In the genomic region with DNA sequence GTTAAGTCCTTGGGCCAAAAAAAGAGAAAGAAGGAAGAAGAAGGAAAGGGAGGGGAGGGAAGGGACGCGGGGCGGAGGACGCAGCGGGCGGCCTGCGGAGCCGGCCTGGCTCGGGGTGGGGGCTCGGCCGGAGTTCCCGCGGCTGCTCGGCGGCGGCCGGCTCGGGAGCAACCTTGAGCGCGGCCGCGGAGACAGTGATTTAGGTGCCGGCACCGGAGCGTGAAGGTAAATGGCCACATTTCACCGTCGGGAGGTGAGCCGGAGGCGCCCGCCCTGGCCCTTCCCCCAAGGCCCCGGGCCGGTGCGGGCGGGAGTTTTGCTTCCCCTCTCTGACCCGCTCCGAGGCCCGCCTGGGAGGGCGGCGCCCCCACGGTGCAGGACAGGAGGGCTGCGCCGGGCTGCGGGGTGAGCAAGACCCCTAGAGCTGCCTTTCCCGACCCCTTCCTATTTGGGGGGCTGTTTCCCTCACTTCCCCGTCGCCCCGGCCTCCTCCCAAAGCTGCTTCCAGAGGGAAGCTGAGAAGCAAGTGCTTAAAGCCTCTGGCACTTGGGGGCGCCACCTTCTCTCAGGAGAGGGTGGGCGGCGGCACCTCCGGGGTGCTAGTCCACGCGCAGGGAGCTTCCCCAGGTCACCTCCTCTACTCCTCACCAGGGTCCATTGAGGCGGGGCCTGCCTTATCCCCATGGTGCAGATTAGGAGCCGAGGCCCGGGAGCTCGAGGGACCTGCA, we compare ENCODE assay signal across 9 cellular contexts. TPM values are rescaled to one million over a fixed set of nuclear protein-coding genes. Genes with fewer than 3 reads are reported as not detected.
DNase-seq lines count a peak whose midpoint lies in the region; ATAC-seq and TF ChIP-seq lines count a peak whose summit lies in the region.
"Had no signal": no experiment of that assay in that cellular context is flagged by ENCODE, and none has a peak within 500 bp of the region (broad histone marks: within the 10 kb centered on the region; RNA-seq: fewer than 3 reads in every experiment).

No MANE protein-coding gene starts in this region.

- H3K27ac ChIP-seq in osteoblast (ENCODE audit: low read depth, low read length): no peak overlapping the region
- no peak overlapping the region for H3K27ac ChIP-seq in Karpas-422 (ENCODE audit: low read length)
- H3K27ac ChIP-seq: SK-N-MC had no signal

- peak overlapping the region; percentile 22 for H3K4me3 ChIP-seq in fibroblast of mammary gland (ENCODE audit: control insufficient read depth, low read depth, low read length)
- H3K4me3 ChIP-seq in osteoblast (ENCODE audit: insufficient read depth, low read length): peak overlapping the region; percentile 64
- no peak overlapping the region for H3K4me3 ChIP-seq in Karpas-422 (ENCODE audit: low read length)
- H3K4me3 ChIP-seq: SK-N-MC had no signal

- H3K4me1 ChIP-seq in osteoblast (ENCODE audit: insufficient read depth, low read length) (no peaks in the 10 kb centered on the region), Karpas-422 (ENCODE audit: low read length) (no peaks in the 10 kb centered on the region)

- peaks cover 4 to 8% (median 7%) of the 10 kb centered on the region in 3 donors for H3K4me1 Mint-ChIP-seq in T-cell

- DNase-seq in NCI-H2029 (lab: John Stamatoyannopoulos, UW) (peak; percentile 17), NCI-H2029 treated with DMSO at 0.1 percent for 48 hours (lab: John Stamatoyannopoulos, UW) (no peak), T-cell (peak in 3 of 34 experiments; percentile 8 to 31 (median 16)), fibroblast of mammary gland (ENCODE audit: low read depth) (no peak), osteoblast (ENCODE audit: insufficient read length, low spot score, missing footprints) (no peak), Karpas-422 (no peak)

- H3K9me3 ChIP-seq in osteoblast (ENCODE audit: low read depth, low read length) (no peaks in the 10 kb centered on the region), Karpas-422 (ENCODE audit: low read length) (no peaks in the 10 kb centered on the region)

- POLR2A ChIA-PET in T-cell (lab: Charles Lee): no interaction called here

- peaks cover 37% of the 10 kb centered on the region for H3K27me3 ChIP-seq in osteoblast (ENCODE audit: insufficient read depth, low read length)
- H3K27me3 ChIP-seq in Karpas-422 (ENCODE audit: low read length): no peaks in the 10 kb centered on the region

- H4K20me1 ChIP-seq in osteoblast (ENCODE audit: insufficient read depth, low read length): no peaks in the 10 kb centered on the region
- peaks cover 9% of the 10 kb centered on the region; the same call in 1 of the 2 replicates for H4K20me1 ChIP-seq in Karpas-422 (ENCODE audit: insufficient read depth, low read depth, low read length)

- H3K4me2 ChIP-seq in osteoblast (ENCODE audit: insufficient read depth, low read length) (peak overlapping the region; percentile 73), Karpas-422 (ENCODE audit: low read depth, low read length, poor library complexity, severe bottlenecking) (no peak overlapping the region)

- peak overlapping the region; percentile 41 for H2AFZ ChIP-seq in osteoblast (ENCODE audit: low read length)
- no peak overlapping the region for H2AFZ ChIP-seq in Karpas-422 (ENCODE audit: low read length)

- H3K36me3 ChIP-seq in osteoblast (ENCODE audit: insufficient read depth, low read length) (no peaks in the 10 kb centered on the region), Karpas-422 (ENCODE audit: insufficient read depth, low read length) (no peaks in the 10 kb centered on the region)

- ATAC-seq in T-cell (replicated peaks in 1 of 4): peak in 2 of 4 experiments; percentile 23 to 27
- no peak for ATAC-seq in HG03565 (IDR thresholded peaks at IDR 0.05; ENCODE audit: unreplicated experiment)
- no peak for ATAC-seq in GM19328 (IDR thresholded peaks at IDR 0.05; ENCODE audit: unreplicated experiment)

- H3K27ac Mint-ChIP-seq in T-cell: no peak overlapping the region

- no peaks in the 10 kb centered on the region for H3K36me3 Mint-ChIP-seq in T-cell

- TF ChIP-seq CTCF in fibroblast of mammary gland (conservative IDR thresholded peaks at IDR 0.05; ENCODE audit: control insufficient read depth, insufficient read depth, low read depth, low read length) (no peak), osteoblast (IDR thresholded peaks at IDR 0.05; ENCODE audit: extremely low read depth, low read depth, low read length) (peak; percentile 27)

- H3K9me3 Mint-ChIP-seq in T-cell: no peaks in the 10 kb centered on the region

- H3K79me2 ChIP-seq in osteoblast (ENCODE audit: insufficient read depth, low read length) (no peaks in the 10 kb centered on the region), Karpas-422 (ENCODE audit: low read length) (no peaks in the 10 kb centered on the region)

- CTCF ChIA-PET in T-cell (lab: Charles Lee): no interaction called here

- peak overlapping the region; percentile 52 to 65 (median 64) for H3K4me3 Mint-ChIP-seq in T-cell

- no peaks in the 10 kb centered on the region for H3K9me2 ChIP-seq in Karpas-422 (replicated peaks; ENCODE audit: insufficient read depth, low read length)

- peaks cover 51 to 55% of the 10 kb centered on the region in 2 donors for H3K27me3 Mint-ChIP-seq in T-cell

- H3K9ac ChIP-seq in Karpas-422 (ENCODE audit: low read length): no peak overlapping the region

RNA-seq across cellular contexts. Expression of gene MRM1, which starts 56.5 kb away (rescaled TPM):
- 10 to 100 TPM in 3 of 5 donors, 1 to 10 TPM in 2; 2.3 to 18.2 (median 15.4) TPM for total RNA-seq in T-cell
- 2.7 and 4.0 TPM in 2 replicates for total RNA-seq in osteoblast
- total RNA-seq in Karpas-422 (2014; rRNA removed; shearing (Covaris generic); ENCODE audit: low replicate concordance): 11.7 and 18.0 TPM in 2 replicates
